ENCODE assay signal across 9 cellular contexts in genomic region chr19:3060852-3061182, GRCh38. TPM values are rescaled to one million over a fixed set of nuclear protein-coding genes. Genes with fewer than 3 reads are reported as not detected.
A peak's percentile ranks its signal among the peaks of the same experiment; 100 is the strongest.
DNase-seq lines count a peak whose midpoint lies in the region; ATAC-seq and TF ChIP-seq lines count a peak whose summit lies in the region.
"Had no signal": no experiment of that assay in that cellular context is flagged by ENCODE, and none has a peak within 500 bp of the region (broad histone marks: within the 10 kb centered on the region; RNA-seq: fewer than 3 reads in every experiment).

No MANE protein-coding gene starts in this region.

- peaks cover 49 to 57% of the 10 kb centered on the region in 2 donors for H3K4me1 ChIP-seq in gastrocnemius medialis

- intact Hi-C loops in gastrocnemius medialis (cut with DNase I; ENCODE audit: low total_unique reads), result loop anchor here (2.0 kb wide), 1 partner anchor 26 kb away; no protein-coding TSS in a partner anchor

- DNase-seq in foreskin fibroblast (no peak), gastrocnemius medialis (no peak), NOMO-1 treated with DMSO at 0.1 percent for 48 hours (lab: John Stamatoyannopoulos, UW; ENCODE audit: unreplicated experiment) (no peak)
- no peak for DNase-seq in stimulated activated CD4-positive, alpha-beta T cell treated with anti-CD3 and anti-CD28 coated beads, Interleukin-12 subunit alpha, Interleukin-12 subunit beta, amount 100 ng/mL, for 4 hours

- no peaks in the 10 kb centered on the region for H3K27me3 ChIP-seq in gastrocnemius medialis

- peak overlapping the region; percentile 90 to 99 (median 96) for H3K27ac ChIP-seq in gastrocnemius medialis

- TF ChIP-seq POLR2A in gastrocnemius medialis (IDR thresholded peaks at IDR 0.05), result no peak

- in situ Hi-C loops in gastrocnemius medialis (cut with MboI; ENCODE audit: low sequenced_read_pairs in 4 of 4), result loop anchor here in 1 of 4 donors (25.0 kb wide), 1 partner anchor 99 kb away; no protein-coding TSS in a partner anchor

- H3K4me3 ChIP-seq in GM12875 (ENCODE audit: low read depth, low read length) (peak overlapping the region; percentile 73), WI38 (ENCODE audit: low read depth, low read length) (peak overlapping the region; percentile 85), foreskin fibroblast (ENCODE audit: low read depth in 1 of 2, low read length in 2 of 2) (peak overlapping the region; percentile 72 to 74), gastrocnemius medialis (peak overlapping the region; percentile 78 to 92 (median 84))

- no peak for TF ChIP-seq CTCF in GM12875 (IDR thresholded peaks at IDR 0.05; ENCODE audit: borderline replicate concordance, insufficient read depth, low read depth, low read length)
- no peak for TF ChIP-seq CTCF in WI38 (IDR thresholded peaks at IDR 0.05; ENCODE audit: low read depth, low read length)
- TF ChIP-seq CTCF in foreskin fibroblast (IDR thresholded peaks at IDR 0.05; ENCODE audit: low read depth, low read length), result no peak
- no peak for TF ChIP-seq CTCF in gastrocnemius medialis (IDR thresholded peaks at IDR 0.05 in 4 of 5, conservative IDR thresholded peaks at IDR 0.05 in 1 of 5)

- peaks cover 3 to 29% of the 10 kb centered on the region in 2 donors for H3K36me3 ChIP-seq in gastrocnemius medialis

- H3K9me3 ChIP-seq in gastrocnemius medialis, result no peaks in the 10 kb centered on the region

- ATAC-seq in gastrocnemius medialis, result no peak
- no peak for ATAC-seq in GM21529 (IDR thresholded peaks at IDR 0.05; ENCODE audit: unreplicated experiment)
- ATAC-seq in GM18517 (IDR thresholded peaks at IDR 0.05; ENCODE audit: unreplicated experiment), result no peak

RNA-seq across cellular contexts. Expression of gene TLE5, which starts 1.5 kb away (rescaled TPM):
- total RNA-seq in gastrocnemius medialis, result 100 to 1,000 TPM; 437 to 686 (median 474) TPM

RNA-seq across cellular contexts. Expression of gene TLE2, which starts 31.7 kb away (rescaled TPM):
- 10 to 100 TPM; 26.1 to 48.5 (median 45.2) TPM for total RNA-seq in gastrocnemius medialis
- total RNA-seq: RPMI7951 had no signal

RNA-seq across cellular contexts. Expression of gene GNA11, which starts 33.3 kb away (rescaled TPM):
- 10 to 100 TPM; 38.3 to 72.5 (median 68.5) TPM for total RNA-seq in gastrocnemius medialis
